ENCODE assay signal across 8 cellular contexts in genomic region chr10:124701435-124701834, GRCh38. TPM values are rescaled to one million over a fixed set of nuclear protein-coding genes. Genes with fewer than 3 reads are reported as not detected.
DNase-seq lines count a peak whose midpoint lies in the region; ATAC-seq and TF ChIP-seq lines count a peak whose summit lies in the region.

No MANE protein-coding gene starts in this region.

- H3K36me3 Mint-ChIP-seq in WTC11 (peaks cover 4% of the 10 kb centered on the region; the same call in 1 of the 2 replicates), nephron (ENCODE audit: low read depth) (peaks cover 36% of the 10 kb centered on the region)

- H3K9me3 Mint-ChIP-seq in WTC11 (no peaks in the 10 kb centered on the region), nephron (no peaks in the 10 kb centered on the region)

- H3K27me3 ChIP-seq in AG04450 (ENCODE audit: control insufficient read depth, insufficient read depth, low read length), result no peaks in the 10 kb centered on the region
- no peaks in the 10 kb centered on the region for H3K27me3 ChIP-seq in BE2C

- H3K27me3 Mint-ChIP-seq in WTC11 (ENCODE audit: low read depth) (no peaks in the 10 kb centered on the region), nephron (ENCODE audit: low read depth) (no peaks in the 10 kb centered on the region)

- peaks cover 8% of the 10 kb centered on the region for H3K36me3 ChIP-seq in BE2C

- no peaks in the 10 kb centered on the region for H3K4me1 ChIP-seq in BE2C

- DNase-seq in AG04450 (ENCODE audit: low read depth, low spot score) (peak; percentile 11), WTC11 (ENCODE audit: low spot score) (no peak), fibroblast of pulmonary artery (ENCODE audit: low read depth) (peak; percentile 92), NCI-H2171 treated with DMSO at 0.1 percent for 48 hours (lab: John Stamatoyannopoulos, UW) (no peak), BE2C (no peak), NCI-H82 treated with DMSO at 0.1 percent for 48 hours (lab: John Stamatoyannopoulos, UW; ENCODE audit: unreplicated experiment) (no peak), RPMI8226 (no peak)

- no peak for ATAC-seq in WTC11

- peaks cover 32% of the 10 kb centered on the region for H3K4me1 Mint-ChIP-seq in WTC11
- peaks cover 88% of the 10 kb centered on the region for H3K4me1 Mint-ChIP-seq in nephron

- POLR2A ChIA-PET in AG04450 (lab: Yijun Ruan, JAX), result no interaction called here
- POLR2A ChIA-PET in WTC11 (lab: Charles Lee), result no interaction called here

- TF ChIP-seq CTCF in AG04450 (IDR thresholded peaks at IDR 0.05; ENCODE audit: low read depth, low read length) (no peak), WTC11 (IDR thresholded peaks at IDR 0.05) (no peak), fibroblast of pulmonary artery (IDR thresholded peaks at IDR 0.05; ENCODE audit: low read length, missing control alignments) (no peak), nephron (IDR thresholded peaks at IDR 0.05; ENCODE audit: unreplicated experiment in 3 of 3) (no peak), BE2C (IDR thresholded peaks at IDR 0.05; ENCODE audit: low read depth, low read length) (no peak)

- CTCF ChIA-PET in AG04450 (lab: Charles Lee) (interaction anchor here (2.1 kb wide), 1 partner anchor 40 kb away, joined by 15 read pairs; no protein-coding TSS in a partner anchor), WTC11 (lab: Charles Lee) (interaction anchor here (1.3 kb wide), 1 partner anchor 40 kb away, joined by 4 read pairs; no protein-coding TSS in a partner anchor)

- H3K27ac ChIP-seq in AG04450 (ENCODE audit: low read depth, low read length), result peak overlapping the region; percentile 31

- H3K9me3 ChIP-seq in AG04450 (ENCODE audit: control insufficient read depth, insufficient read depth, low read length) (no peaks in the 10 kb centered on the region; the same call in 1 of the 2 replicates), BE2C (no peaks in the 10 kb centered on the region)

- H3K4me3 Mint-ChIP-seq in WTC11, result no peak overlapping the region
- peak overlapping the region in 2 of 3 experiments; percentile 42 to 47 for H3K4me3 Mint-ChIP-seq in nephron

- H3K27ac Mint-ChIP-seq in WTC11, result peak overlapping the region; percentile 14; the same call in 1 of the 2 replicates
- H3K27ac Mint-ChIP-seq in nephron, result peak overlapping the region; percentile 96 to 98 (median 98)

- H3K4me3 ChIP-seq in AG04450 (ENCODE audit: low read depth, low read length) (no peak overlapping the region), fibroblast of pulmonary artery (replicated peaks; ENCODE audit: low read depth, low read length) (no peak overlapping the region), BE2C (ENCODE audit: low read depth, low read length) (no peak overlapping the region)

TF ChIP-seq in WTC11, 78 proteins besides CTCF, POLR2A, EP300 and RAD21 (continues in another document):
- TF ChIP-seq ATF6 (CRISPR knock-in tag; IDR thresholded peaks at IDR 0.05) (no peak), ZNF532 (CRISPR knock-in tag; IDR thresholded peaks at IDR 0.05; ENCODE audit: borderline replicate concordance) (no peak), KAT7 (CRISPR knock-in tag; IDR thresholded peaks at IDR 0.05; ENCODE audit: borderline replicate concordance) (no peak), SMAD4 (CRISPR knock-in tag; IDR thresholded peaks at IDR 0.05) (no peak), PRRX2 (CRISPR knock-in tag; IDR thresholded peaks at IDR 0.05) (no peak), ATF2 (CRISPR knock-in tag; IDR thresholded peaks at IDR 0.05; ENCODE audit: borderline replicate concordance, low read depth) (no peak), NR3C1 (CRISPR knock-in tag; conservative IDR thresholded peaks at IDR 0.05; ENCODE audit: low read depth) (no peak), PRDM15 (CRISPR knock-in tag; IDR thresholded peaks at IDR 0.05) (no peak)

RNA-seq across cellular contexts. Expression of gene FAM53B, which starts 42.7 kb away (rescaled TPM):
- 4.1 and 5.4 TPM in 2 replicates for polyA plus RNA-seq in AG04450 (2011; rRNA removed)
- 12.4 and 18.3 TPM in 2 replicates for polyA minus RNA-seq in AG04450 (2011; rRNA and poly(A)+ RNA removed)
- total RNA-seq in WTC11 (2021), result 18.7 to 21.3 TPM (median 19.9 TPM) in 3 replicates
- polyA plus RNA-seq in BE2C (2012; ENCODE audit: insufficient read depth, insufficient read length, low read depth), result 22.9 TPM

Comparison
In these comparisons a context has a peak if more than half of its experiments do, and no peak if none do; other contexts are left out.
1. DNase-seq: peak in AG04450 (single experiment) and fibroblast of pulmonary artery (single experiment); none in WTC11 (single experiment), NCI-H2171 treated with DMSO at 0.1 percent for 48 hours (single experiment), BE2C (single experiment), NCI-H82 treated with DMSO at 0.1 percent for 48 hours (single experiment) and RPMI8226 (single experiment).